29 cellular contexts compared by ENCODE assay signal in the genomic region with DNA sequence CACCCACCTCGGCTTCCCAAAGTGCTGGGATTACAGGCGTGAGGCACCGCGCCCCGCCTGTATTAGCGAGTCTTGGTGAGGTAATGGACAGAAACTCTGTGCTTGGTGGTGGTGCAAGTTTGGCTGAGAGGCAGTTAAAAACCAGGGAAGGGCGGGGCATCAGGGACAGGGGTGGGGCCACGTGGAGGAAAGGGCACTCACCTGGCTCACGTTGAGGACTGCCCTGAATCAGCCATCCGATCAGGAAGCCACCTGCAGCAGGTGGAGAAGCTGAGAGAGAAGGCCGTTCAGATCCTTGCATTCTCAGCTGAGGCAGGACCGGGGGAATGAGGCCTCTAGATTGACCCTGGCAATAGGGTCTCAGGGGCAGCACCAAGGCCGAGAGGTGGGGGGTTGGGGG. TPM values are rescaled to one million over a fixed set of nuclear protein-coding genes. Genes with fewer than 3 reads are reported as not detected.
"Had no signal": no experiment of that assay in that cellular context is flagged by ENCODE, and none has a peak within 500 bp of the region (broad histone marks: within the 10 kb centered on the region; RNA-seq: fewer than 3 reads in every experiment).

No MANE protein-coding gene starts in this region.

- H3K4me1 Mint-ChIP-seq: activated naive CD8-positive, alpha-beta T cell treated with anti-CD3 and anti-CD28 coated beads, Interleukin-2, amount 10 ng/mL, durations not matched to agents 7 days and 5 days had no signal

- H3K4me1 ChIP-seq: adrenal gland, breast epithelium, Peyer's patch, SJSA1 had no signal

- H3K27ac Mint-ChIP-seq: activated CD8-positive, alpha-beta T cell treated with anti-CD3 and anti-CD28 coated beads, Interleukin-2, amount 10 ng/mL, durations not matched to agents 7 days and 5 days; activated naive CD8-positive, alpha-beta T cell treated with anti-CD3 and anti-CD28 coated beads, Interleukin-2, amount 10 ng/mL, durations not matched to agents 7 days and 5 days; WTC11 had no signal

- H3K4me3 Mint-ChIP-seq: activated CD8-positive, alpha-beta T cell treated with anti-CD3 and anti-CD28 coated beads, Interleukin-2, amount 10 ng/mL, durations not matched to agents 7 days and 5 days; activated naive CD8-positive, alpha-beta T cell treated with anti-CD3 and anti-CD28 coated beads, Interleukin-2, amount 10 ng/mL, durations not matched to agents 7 days and 5 days; WTC11 had no signal

- ATAC-seq: activated CD8-positive, alpha-beta T cell treated with anti-CD3 and anti-CD28 coated beads, Interleukin-2, amount 10 ng/mL, durations not matched to agents 7 days and 5 days; SK-N-SH treated with all-trans-retinoic acid at 6 μM for 48 hours; WTC11 had no signal

- DNase-seq: activated CD4-positive, alpha-beta T cell treated with anti-CD3 and anti-CD28 coated beads for 48 hours; activated CD4-positive, alpha-beta T cell treated with anti-CD3 and anti-CD28 coated beads, Interleukin-2, amount 50 U/mL, for 4 hours; activated CD4-positive, CD25-positive, alpha-beta regulatory T cell treated with anti-CD3 and anti-CD28 coated beads, Interleukin-2, amount 50 U/mL, for 72 hours; activated CD8-positive, alpha-beta memory T cell treated with anti-CD3 and anti-CD28 coated beads, Interleukin-2, amount 50 U/mL, for 48 hours; activated CD8-positive, alpha-beta T cell treated with anti-CD3 and anti-CD28 coated beads, Interleukin-2, amount 10 ng/mL, durations not matched to agents 7 days and 5 days; activated naive CD4-positive, alpha-beta T cell treated with anti-CD3 and anti-CD28 coated beads, Interleukin-2, amount 50 U/mL, for 16 hours; activated naive CD8-positive, alpha-beta T cell treated with anti-CD3 and anti-CD28 coated beads, Interleukin-2, amount 10 ng/mL, durations not matched to agents 7 days and 5 days; activated T-cell treated with anti-CD3 and anti-CD28 coated beads, Interleukin-2, amount 50 U/mL, for 1 hour; adrenal gland; aorta; central memory CD4-positive, alpha-beta T cell; KG1; NCI-H1092; NCI-H1417; NCI-H187 treated with DMSO at 0.1 percent for 48 hours; NCI-H2081 treated with DMSO at 0.1 percent for 48 hours; NCI-H446; NCI-H524; Right ventricle myocardium superior; SW 1271 had no signal

- H3K36me3 ChIP-seq: adrenal gland, breast epithelium, Peyer's patch, SJSA1 had no signal

- H3K9me3 ChIP-seq: adrenal gland, breast epithelium, Peyer's patch, SJSA1 had no signal

- H3K27ac ChIP-seq: adrenal gland, breast epithelium, Peyer's patch, RWPE1, SJSA1 had no signal

- H3K4me3 ChIP-seq: adrenal gland, breast epithelium, Peyer's patch, SJSA1 had no signal

- H3K27me3 ChIP-seq: adrenal gland, breast epithelium, Peyer's patch had no signal

- H3K36me3 Mint-ChIP-seq: activated naive CD8-positive, alpha-beta T cell treated with anti-CD3 and anti-CD28 coated beads, Interleukin-2, amount 10 ng/mL, durations not matched to agents 7 days and 5 days had no signal

RNA-seq across cellular contexts. Expression of a gene that starts 12.1 kb away (rescaled TPM):
- total RNA-seq: activated CD8-positive, alpha-beta T cell treated with anti-CD3 and anti-CD28 coated beads, Interleukin-2, amount 10 ng/mL, durations not matched to agents 7 days and 5 days; activated naive CD8-positive, alpha-beta T cell treated with anti-CD3 and anti-CD28 coated beads, Interleukin-2, amount 10 ng/mL, durations not matched to agents 7 days and 5 days; aorta; LHCN-M2; M059J; Right ventricle myocardium superior; SJSA1; T-helper 1 cell treated with Interleukin-12 subunit alpha and Interleukin-12 subunit beta and Interleukin-4 antibody, amounts not matched to agents 30 ng/mL and 1 ng/mL, for 36 hours; WTC11 had no signal
- polyA plus RNA-seq: aorta had no signal

RNA-seq across cellular contexts. Expression of a gene that starts 51.5 kb away (rescaled TPM):
- total RNA-seq: activated CD8-positive, alpha-beta T cell treated with anti-CD3 and anti-CD28 coated beads, Interleukin-2, amount 10 ng/mL, durations not matched to agents 7 days and 5 days; activated naive CD8-positive, alpha-beta T cell treated with anti-CD3 and anti-CD28 coated beads, Interleukin-2, amount 10 ng/mL, durations not matched to agents 7 days and 5 days; adrenal gland; aorta; breast epithelium; LHCN-M2; M059J; Peyer's patch; Right ventricle myocardium superior; SJSA1; T-helper 1 cell treated with Interleukin-12 subunit alpha and Interleukin-12 subunit beta and Interleukin-4 antibody, amounts not matched to agents 30 ng/mL and 1 ng/mL, for 36 hours; WTC11 had no signal
- polyA plus RNA-seq: adrenal gland had no signal
